8 cellular contexts compared by ENCODE assay signal in genomic region chr1:18950415-18951026, GRCh38. TPM values are rescaled to one million over a fixed set of nuclear protein-coding genes. Genes with fewer than 3 reads are reported as not detected.
DNase-seq lines count a peak whose midpoint lies in the region; ATAC-seq, FAIRE-seq and TF ChIP-seq lines count a peak whose summit lies in the region.

No MANE protein-coding gene starts in this region.

- H3K4me3 ChIP-seq in astrocyte (ENCODE audit: insufficient read depth, low read depth, low read length) (peak overlapping the region; percentile 31), lower leg skin (ENCODE audit: low read depth, poor library complexity, severe bottlenecking) (peak overlapping the region; percentile 1), tibial artery (peak overlapping the region; percentile 46 to 51)

- H3K4me3 Mint-ChIP-seq in activated CD4-positive, alpha-beta T cell treated with anti-CD3 and anti-CD28 coated beads for 36 hours: peak overlapping the region; percentile 86
- no peak overlapping the region for H3K4me3 Mint-ChIP-seq in astrocyte (ENCODE audit: unreplicated experiment)

- H3K4me1 ChIP-seq in astrocyte (ENCODE audit: insufficient read depth, low read length): peaks cover 82% of the 10 kb centered on the region
- peaks cover 0 to 93% (median 79%) of the 10 kb centered on the region in 4 donors for H3K4me1 ChIP-seq in tibial artery

- CTCF ChIA-PET in activated CD4-positive, alpha-beta T cell treated with anti-CD3 and anti-CD28 coated beads for 36 hours (lab: Charles Lee): interaction anchor here (1.0 to 7.2 kb wide), 8 partner anchors 9 to 66 kb away, joined by 3 to 66 read pairs (median 4); partner anchors contain the start of gene ALDH4A1

- TF ChIP-seq CTCF in astrocyte (IDR thresholded peaks at IDR 0.05; ENCODE audit: insufficient read depth, low read depth, low read length) (no peak), lower leg skin (IDR thresholded peaks at IDR 0.05) (no peak), tibial artery (IDR thresholded peaks at IDR 0.05) (no peak)

- H3K9me3 ChIP-seq in astrocyte (ENCODE audit: insufficient read depth, low read depth, low read length): no peaks in the 10 kb centered on the region
- H3K9me3 ChIP-seq in tibial artery: no peaks in the 10 kb centered on the region

- POLR2A ChIA-PET in activated CD4-positive, alpha-beta T cell treated with anti-CD3 and anti-CD28 coated beads for 36 hours (lab: Charles Lee): interaction anchor here (0.6 to 5.6 kb wide), 5 partner anchors 9 to 260 kb away, joined by 3 to 43 read pairs (median 4); partner anchors contain the start of gene ALDH4A1

- peak overlapping the region; percentile 92 for H3K27ac Mint-ChIP-seq in activated CD4-positive, alpha-beta T cell treated with anti-CD3 and anti-CD28 coated beads for 36 hours
- peak overlapping the region; percentile 96 for H3K27ac Mint-ChIP-seq in astrocyte (ENCODE audit: unreplicated experiment)

- peak overlapping the region; percentile 77 for H3K9ac ChIP-seq in astrocyte (ENCODE audit: low read length)

- H3K27me3 Mint-ChIP-seq in activated CD4-positive, alpha-beta T cell treated with anti-CD3 and anti-CD28 coated beads for 36 hours: no peaks in the 10 kb centered on the region
- H3K27me3 Mint-ChIP-seq in astrocyte (ENCODE audit: low read depth, unreplicated experiment): no peaks in the 10 kb centered on the region

- peaks cover 86% of the 10 kb centered on the region for H3K4me1 Mint-ChIP-seq in activated CD4-positive, alpha-beta T cell treated with anti-CD3 and anti-CD28 coated beads for 36 hours
- H3K4me1 Mint-ChIP-seq in astrocyte (ENCODE audit: low read depth, unreplicated experiment): peaks cover 65% of the 10 kb centered on the region

- H3K79me2 ChIP-seq in astrocyte (ENCODE audit: insufficient read depth, low read length): peaks cover 99% of the 10 kb centered on the region

- H3K36me3 ChIP-seq in astrocyte (ENCODE audit: insufficient read depth, low read length): no peaks in the 10 kb centered on the region
- no peaks in the 10 kb centered on the region for H3K36me3 ChIP-seq in tibial artery

- H2AFZ ChIP-seq in astrocyte (ENCODE audit: low read depth, low read length): peak overlapping the region; percentile 6

- H3K4me2 ChIP-seq in astrocyte (ENCODE audit: low read length): peak overlapping the region; percentile 93

- no peak for ATAC-seq in activated CD4-positive, alpha-beta T cell treated with anti-CD3 and anti-CD28 coated beads for 36 hours

- H4K20me1 ChIP-seq in astrocyte (ENCODE audit: insufficient read depth, low read length): peaks cover 69% of the 10 kb centered on the region

- DNase-seq in activated CD4-positive, alpha-beta T cell treated with anti-CD3 and anti-CD28 coated beads for 36 hours: peak; percentile 61
- no peak for DNase-seq in activated CD4-positive, alpha-beta T cell treated with anti-CD3 and anti-CD28 coated beads, Interleukin-2, amount 50 U/mL, for 4 hours
- DNase-seq in astrocyte (ENCODE audit: low read depth): no peak
- peak in 1 of 2 donors; percentile 94 for DNase-seq in lower leg skin (ENCODE audit: low spot score in 2 of 2)
- DNase-seq in tibial artery: peak; percentile 73 to 92
- no peak for DNase-seq in HCEC 1CT
- no peak for DNase-seq in NCI-H2171 (lab: John Stamatoyannopoulos, UW)
- DNase-seq in CD1c-positive myeloid dendritic cell (ENCODE audit: extremely low spot score): no peak

- peaks cover 44% of the 10 kb centered on the region for H3K36me3 Mint-ChIP-seq in activated CD4-positive, alpha-beta T cell treated with anti-CD3 and anti-CD28 coated beads for 36 hours (ENCODE audit: low read depth)
- peaks cover 2% of the 10 kb centered on the region for H3K36me3 Mint-ChIP-seq in astrocyte (ENCODE audit: low read depth, unreplicated experiment)

- H3K27ac ChIP-seq in astrocyte (ENCODE audit: low read depth, low read length) (peak overlapping the region; percentile 86), tibial artery (peak overlapping the region; percentile 94 to 98)

- H3K27me3 ChIP-seq in astrocyte (ENCODE audit: insufficient read depth, low read length) (no peaks in the 10 kb centered on the region), tibial artery (no peaks in the 10 kb centered on the region)

- intact Hi-C loops in activated CD4-positive, alpha-beta T cell treated with anti-CD3 and anti-CD28 coated beads for 36 hours (cut with DNase I, micrococcal nuclease): loop anchor here (1.0 to 10.0 kb wide), 5 partner anchors 43 to 1513 kb away; partner anchors contain the start of gene RCC2 (in 1 of the 2)
- intact Hi-C loops in lower leg skin (cut with DNase I; ENCODE audit: low total_unique reads): no loop called here
- intact Hi-C loops in tibial artery (cut with DNase I; ENCODE audit: low total_unique reads): loop anchor here (2.0 to 5.0 kb wide), 2 partner anchors 26 to 38 kb away; no protein-coding TSS in a partner anchor

- TF ChIP-seq POLR2A in lower leg skin (IDR thresholded peaks at IDR 0.05): no peak

- WGBS in lower leg skin, 2 donors: 9 to 15% methylated on average over 19 of the region's 19 CpGs

- no peak for FAIRE-seq in astrocyte (lab: Jason Lieb, UNC)

- H3K9me3 Mint-ChIP-seq in activated CD4-positive, alpha-beta T cell treated with anti-CD3 and anti-CD28 coated beads for 36 hours (ENCODE audit: low read depth): no peaks in the 10 kb centered on the region
- H3K9me3 Mint-ChIP-seq in astrocyte (ENCODE audit: unreplicated experiment): no peaks in the 10 kb centered on the region

RNA-seq across cellular contexts. Expression of gene IFFO2, which starts 6.0 kb away (rescaled TPM):
- total RNA-seq in activated CD4-positive, alpha-beta T cell treated with anti-CD3 and anti-CD28 coated beads for 36 hours: 10 to 100 TPM; 48.3 to 62.7 TPM
- total RNA-seq in astrocyte: 34.2 and 39.6 TPM in 2 replicates
- total RNA-seq in lower leg skin: 100 to 1,000 TPM; 317 to 562 (median 451) TPM

RNA-seq across cellular contexts. Expression of gene ALDH4A1, which starts 48.2 kb away (rescaled TPM):
- total RNA-seq in activated CD4-positive, alpha-beta T cell treated with anti-CD3 and anti-CD28 coated beads for 36 hours: 1 to 10 TPM; 4.4 to 5.8 TPM
- total RNA-seq in astrocyte (10.4 and 13.8 TPM in 2 replicates), lower leg skin (10 to 100 TPM; 16.5 to 25.8 (median 22.1) TPM)

Comparison
In these comparisons a context has a peak if more than half of its experiments do, and no peak if none do; other contexts are left out.
1. DNase-seq: peak in activated CD4-positive, alpha-beta T cell treated with anti-CD3 and anti-CD28 coated beads for 36 hours (single experiment) and tibial artery (2 of 2); none in activated CD4-positive, alpha-beta T cell treated with anti-CD3 and anti-CD28 coated beads, Interleukin-2, amount 50 U/mL, for 4 hours (0 of 2), astrocyte (single experiment), HCEC 1CT (single experiment), NCI-H2171 (single experiment) and CD1c-positive myeloid dendritic cell (single experiment).
2. Peak in every context shown above with its lines, with median percentiles within 50 percentile points of each other: H3K4me3 ChIP-seq.